8 cellular contexts compared by ENCODE assay signal in genomic region chr5:139650031-139650688, GRCh38. TPM values are rescaled to one million over a fixed set of nuclear protein-coding genes. Genes with fewer than 3 reads are reported as not detected.
DNase-seq lines count a peak whose midpoint lies in the region; ATAC-seq and TF ChIP-seq lines count a peak whose summit lies in the region.

No MANE protein-coding gene starts in this region.

- peaks cover 73% of the 10 kb centered on the region for H3K27me3 Mint-ChIP-seq in CD4-positive, alpha-beta T cell
- H3K27me3 Mint-ChIP-seq in stimulated activated naive CD8-positive, alpha-beta T cell treated with anti-CD3 and anti-CD28 coated beads, Interleukin-15, amount 100 ng/mL, for 72 hours, result peaks cover 90% of the 10 kb centered on the region

- TF ChIP-seq CTCF in CD4-positive, alpha-beta T cell (IDR thresholded peaks at IDR 0.05), result peak; percentile 5
- TF ChIP-seq CTCF in body of pancreas (IDR thresholded peaks at IDR 0.05), result peak; percentile 31 to 51 (median 40)

- H3K4me3 ChIP-seq in Jurkat, Clone E6-1 (ENCODE audit: low read length), result peak overlapping the region; percentile 52
- peak overlapping the region; percentile 95 to 96 for H3K4me3 ChIP-seq in body of pancreas

- POLR2A ChIA-PET in CD4-positive, alpha-beta T cell (lab: Charles Lee), result interaction anchor here (1.0 to 2.8 kb wide), 2 partner anchors 11 to 61 kb away, joined by 3 to 13 read pairs; no protein-coding TSS in a partner anchor

- whole genome bisulfite sequencing in body of pancreas, 2 donors, result 0% methylated on average over 6 to 46 of the region's 48 CpGs

- H3K9me3 Mint-ChIP-seq in CD4-positive, alpha-beta T cell, result no peaks in the 10 kb centered on the region
- no peaks in the 10 kb centered on the region for H3K9me3 Mint-ChIP-seq in stimulated activated naive CD8-positive, alpha-beta T cell treated with anti-CD3 and anti-CD28 coated beads, Interleukin-15, amount 100 ng/mL, for 72 hours

- H3K4me3 Mint-ChIP-seq in CD4-positive, alpha-beta T cell, result peak overlapping the region; percentile 83
- H3K4me3 Mint-ChIP-seq in stimulated activated naive CD8-positive, alpha-beta T cell treated with anti-CD3 and anti-CD28 coated beads, Interleukin-15, amount 100 ng/mL, for 72 hours, result peak overlapping the region; percentile 81 to 82

- ATAC-seq in CD4-positive, alpha-beta T cell (ENCODE audit: poor library complexity), result no peak
- ATAC-seq in body of pancreas, result no peak
- ATAC-seq in stimulated activated naive CD8-positive, alpha-beta T cell treated with anti-CD3 and anti-CD28 coated beads, Interleukin-15, amount 100 ng/mL, for 72 hours, result no peak
- ATAC-seq in HG02885 (IDR thresholded peaks at IDR 0.05; ENCODE audit: poor library complexity, unreplicated experiment), result no peak
- ATAC-seq in GM19328 (IDR thresholded peaks at IDR 0.05; ENCODE audit: unreplicated experiment), result no peak

- peaks cover 57% of the 10 kb centered on the region for H3K4me1 ChIP-seq in body of pancreas

- H3K36me3 ChIP-seq in body of pancreas (replicated peaks in 1 of 2; ENCODE audit: insufficient read depth in 1 of 2, low read depth in 2 of 2), result no peaks in the 10 kb centered on the region

- no peak for DNase-seq in CD4-positive, alpha-beta T cell
- DNase-seq in Jurkat, Clone E6-1 (ENCODE audit: low read depth, low spot score), result no peak
- peak in 3 of 4 donors; percentile 53 to 66 (median 57) for DNase-seq in body of pancreas
- DNase-seq in stimulated activated naive CD8-positive, alpha-beta T cell treated with anti-CD3 and anti-CD28 coated beads, Interleukin-15, amount 100 ng/mL, for 72 hours, result no peak
- DNase-seq in NCI-H128 (lab: John Stamatoyannopoulos, UW; ENCODE audit: unreplicated experiment), result no peak

- H3K9me3 ChIP-seq in CD4-positive, alpha-beta T cell (ENCODE audit: control insufficient read depth, low read length), result no peaks in the 10 kb centered on the region
- H3K9me3 ChIP-seq in body of pancreas, result no peaks in the 10 kb centered on the region

- intact Hi-C loops in CD4-positive, alpha-beta T cell (cut with DNase I, micrococcal nuclease), result loop anchor here in 1 of 2 experiments (2.0 kb wide), 1 partner anchor 13 kb away; no protein-coding TSS in a partner anchor
- intact Hi-C loops in body of pancreas (cut with DNase I), result no loop called here

- no peak for TF ChIP-seq POLR2A in body of pancreas (IDR thresholded peaks at IDR 0.05)

- no peak overlapping the region for H3K27ac Mint-ChIP-seq in CD4-positive, alpha-beta T cell
- H3K27ac Mint-ChIP-seq in stimulated activated naive CD8-positive, alpha-beta T cell treated with anti-CD3 and anti-CD28 coated beads, Interleukin-15, amount 100 ng/mL, for 72 hours, result peak overlapping the region in 1 of 2 donors; percentile 29

- no peaks in the 10 kb centered on the region for H3K36me3 Mint-ChIP-seq in CD4-positive, alpha-beta T cell (ENCODE audit: low read depth)

- H3K27ac ChIP-seq in CD4-positive, alpha-beta T cell (ENCODE audit: low read depth, low read length), result no peak overlapping the region
- peak overlapping the region; percentile 94 to 98 (median 96) for H3K27ac ChIP-seq in body of pancreas
- peak overlapping the region; percentile 96 for H3K27ac ChIP-seq in layer of hippocampus (ENCODE audit: low read depth, low read length)

- H3K4me1 Mint-ChIP-seq in CD4-positive, alpha-beta T cell (ENCODE audit: low read depth), result peaks cover 36% of the 10 kb centered on the region
- peaks cover 60% of the 10 kb centered on the region for H3K4me1 Mint-ChIP-seq in stimulated activated naive CD8-positive, alpha-beta T cell treated with anti-CD3 and anti-CD28 coated beads, Interleukin-15, amount 100 ng/mL, for 72 hours

- CTCF ChIA-PET in CD4-positive, alpha-beta T cell (lab: Charles Lee), result interaction anchor here (0.6 to 5.1 kb wide), 7 partner anchors 12 to 166 kb away, joined by 3 to 22 read pairs (median 3); no protein-coding TSS in a partner anchor

- H3K27me3 ChIP-seq in CD4-positive, alpha-beta T cell (ENCODE audit: control insufficient read depth, insufficient read depth, low read length), result peaks cover 74% of the 10 kb centered on the region
- H3K27me3 ChIP-seq in body of pancreas (no peaks in the 10 kb centered on the region), layer of hippocampus (ENCODE audit: control insufficient read depth, insufficient read depth, low read length) (no peaks in the 10 kb centered on the region)

RNA-seq across cellular contexts. Expression of gene CXXC5, which starts 2.0 kb away (rescaled TPM):
- total RNA-seq in CD4-positive, alpha-beta T cell, result 1 to 10 TPM; 1.9 to 2.7 TPM
- polyA plus RNA-seq in Jurkat, Clone E6-1 (2012; ENCODE audit: insufficient read depth, insufficient read length), result 9.5 TPM
- total RNA-seq in body of pancreas, result 10 to 100 TPM; 86.6 to 87.7 TPM

Comparison
In these comparisons a context has a peak if more than half of its experiments do, and no peak if none do; other contexts are left out.
1. DNase-seq: peak in body of pancreas (3 of 4); none in CD4-positive, alpha-beta T cell (0 of 10), Jurkat, Clone E6-1 (single experiment), stimulated activated naive CD8-positive, alpha-beta T cell treated with anti-CD3 and anti-CD28 coated beads, Interleukin-15, amount 100 ng/mL, for 72 hours (0 of 2) and NCI-H128 (single experiment).
2. RNA of gene CXXC5, which starts 2.0 kb away (total RNA-seq): 86.6 to 87.7 TPM in body of pancreas; 1.9 to 2.7 TPM in CD4-positive, alpha-beta T cell; every median in the first group is over 10 times any median in the second.